ENCODE assay signal across 8 cellular contexts in genomic region chr12:32106153-32106516, GRCh38. TPM values are rescaled to one million over a fixed set of nuclear protein-coding genes. Genes with fewer than 3 reads are reported as not detected.
A peak's percentile ranks its signal among the peaks of the same experiment; 100 is the strongest.
DNase-seq lines count a peak whose midpoint lies in the region; ATAC-seq and FAIRE-seq lines count a peak whose summit lies in the region.

No MANE protein-coding gene starts in this region.

- CTCF ChIA-PET in activated CD4-positive, alpha-beta T cell treated with anti-CD3 and anti-CD28 coated beads for 36 hours (lab: Charles Lee), result interaction anchor here (0.7 to 1.7 kb wide), 3 partner anchors 90 to 453 kb away, joined by 3 to 8 read pairs (median 3); no protein-coding TSS in a partner anchor
- CTCF ChIA-PET in activated CD4-positive, alpha-beta memory T cell treated with anti-CD3 and anti-CD28 coated beads for 36 hours (lab: Charles Lee), result interaction anchor here (0.9 to 1.0 kb wide), 2 partner anchors 9 to 374 kb away, joined by 3 read pairs; no protein-coding TSS in a partner anchor

- peaks cover 20% of the 10 kb centered on the region for H3K4me1 Mint-ChIP-seq in activated CD4-positive, alpha-beta T cell treated with anti-CD3 and anti-CD28 coated beads for 36 hours
- peaks cover 23% of the 10 kb centered on the region for H3K4me1 Mint-ChIP-seq in activated CD4-positive, alpha-beta memory T cell treated with anti-CD3 and anti-CD28 coated beads for 36 hours (ENCODE audit: low read depth)

- ATAC-seq in activated CD4-positive, alpha-beta T cell treated with anti-CD3 and anti-CD28 coated beads for 36 hours, result no peak
- ATAC-seq in left ventricle myocardium superior, result peak; percentile 24
- no peak for ATAC-seq in GM21367 (IDR thresholded peaks at IDR 0.05; ENCODE audit: unreplicated experiment)
- ATAC-seq in GM19452 (IDR thresholded peaks at IDR 0.05; ENCODE audit: unreplicated experiment), result no peak

- H3K9me3 Mint-ChIP-seq in activated CD4-positive, alpha-beta T cell treated with anti-CD3 and anti-CD28 coated beads for 36 hours (ENCODE audit: low read depth), result no peaks in the 10 kb centered on the region
- H3K9me3 Mint-ChIP-seq in activated CD4-positive, alpha-beta memory T cell treated with anti-CD3 and anti-CD28 coated beads for 36 hours, result no peaks in the 10 kb centered on the region

- peaks cover 3% of the 10 kb centered on the region in 2 donors for H3K4me1 ChIP-seq in small intestine (ENCODE audit: control insufficient read depth in 2 of 2, insufficient read depth in 1 of 2, low read depth in 1 of 2, low read length in 1 of 2)

- peak overlapping the region in 1 of 2 donors; percentile 88 for H3K27ac ChIP-seq in small intestine (ENCODE audit: low read depth in 1 of 2, low read length in 1 of 2)

- H3K27me3 Mint-ChIP-seq in activated CD4-positive, alpha-beta T cell treated with anti-CD3 and anti-CD28 coated beads for 36 hours, result peaks cover 2% of the 10 kb centered on the region
- no peaks in the 10 kb centered on the region for H3K27me3 Mint-ChIP-seq in activated CD4-positive, alpha-beta memory T cell treated with anti-CD3 and anti-CD28 coated beads for 36 hours

- H3K36me3 Mint-ChIP-seq in activated CD4-positive, alpha-beta T cell treated with anti-CD3 and anti-CD28 coated beads for 36 hours (ENCODE audit: low read depth), result no peaks in the 10 kb centered on the region
- H3K36me3 Mint-ChIP-seq in activated CD4-positive, alpha-beta memory T cell treated with anti-CD3 and anti-CD28 coated beads for 36 hours, result no peaks in the 10 kb centered on the region

- no peak for FAIRE-seq in small intestine (lab: Jason Lieb, UNC)

- H3K4me3 Mint-ChIP-seq in activated CD4-positive, alpha-beta T cell treated with anti-CD3 and anti-CD28 coated beads for 36 hours, result peak overlapping the region; percentile 83
- H3K4me3 Mint-ChIP-seq in activated CD4-positive, alpha-beta memory T cell treated with anti-CD3 and anti-CD28 coated beads for 36 hours, result peak overlapping the region; percentile 72

- intact Hi-C loops in activated CD4-positive, alpha-beta T cell treated with anti-CD3 and anti-CD28 coated beads for 36 hours (cut with DNase I, micrococcal nuclease), result loop anchor here (1.0 to 5.0 kb wide), 8 partner anchors 28 to 779 kb away; partner anchors contain the start of genes ETFBKMT (in 1 of the 2), RESF1 (in 1 of the 2) and SINHCAF (in 1 of the 2)
- intact Hi-C loops in activated CD4-positive, alpha-beta memory T cell treated with anti-CD3 and anti-CD28 coated beads for 36 hours (cut with micrococcal nuclease), result loop anchor here (2.0 kb wide), 2 partner anchors 145 to 447 kb away; partner anchors contain the start of gene ETFBKMT
- intact Hi-C loops in left ventricle myocardium superior (cut with micrococcal nuclease), result no loop called here

- WGBS in small intestine, 3 donors, result 6 to 11% (median 6%) methylated on average over 23 of the region's 23 CpGs

- H3K9me3 ChIP-seq in small intestine (ENCODE audit: control insufficient read depth, low read depth), result no peaks in the 10 kb centered on the region

- H3K4me3 ChIP-seq in small intestine (ENCODE audit: low read depth in 1 of 2, low read length in 2 of 2), result peak overlapping the region; percentile 69 to 78

- DNase-seq in activated CD4-positive, alpha-beta T cell treated with anti-CD3 and anti-CD28 coated beads for 36 hours, result no peak
- DNase-seq in activated CD4-positive, alpha-beta T cell treated with anti-CD3 and anti-CD28 coated beads, Interleukin-2, amount 50 U/mL, for 1 hour, result no peak
- DNase-seq in activated CD4-positive, alpha-beta memory T cell treated with anti-CD3 and anti-CD28 coated beads for 36 hours, result no peak
- DNase-seq in left ventricle myocardium superior, result no peak
- DNase-seq in small intestine, result no peak
- DNase-seq in A172 (ENCODE audit: low spot score), result no peak

- H3K27me3 ChIP-seq in small intestine (ENCODE audit: control insufficient read depth in 2 of 2, insufficient read depth in 2 of 2, low read length in 2 of 2), result no peaks in the 10 kb centered on the region

- H3K36me3 ChIP-seq in small intestine (ENCODE audit: control insufficient read depth in 2 of 2, insufficient read depth in 2 of 2, low read length in 2 of 2), result no peaks in the 10 kb centered on the region

- POLR2A ChIA-PET in activated CD4-positive, alpha-beta T cell treated with anti-CD3 and anti-CD28 coated beads for 36 hours (lab: Charles Lee), result interaction anchor here (0.6 to 0.7 kb wide), 2 partner anchors 266 to 421 kb away, joined by 4 to 5 read pairs; no protein-coding TSS in a partner anchor
- POLR2A ChIA-PET in activated CD4-positive, alpha-beta memory T cell treated with anti-CD3 and anti-CD28 coated beads for 36 hours (lab: Charles Lee), result interaction anchor here (0.9 to 2.2 kb wide), 3 partner anchors 21 to 423 kb away, joined by 3 to 10 read pairs (median 3); no protein-coding TSS in a partner anchor

- peak overlapping the region; percentile 71 for H3K27ac Mint-ChIP-seq in activated CD4-positive, alpha-beta T cell treated with anti-CD3 and anti-CD28 coated beads for 36 hours
- peak overlapping the region; percentile 44 for H3K27ac Mint-ChIP-seq in activated CD4-positive, alpha-beta memory T cell treated with anti-CD3 and anti-CD28 coated beads for 36 hours

RNA-seq across cellular contexts. Expression of gene BICD1, which starts 0.5 kb away (rescaled TPM):
- total RNA-seq in activated CD4-positive, alpha-beta T cell treated with anti-CD3 and anti-CD28 coated beads for 36 hours, result 10 to 100 TPM; 12.7 to 15.1 TPM
- total RNA-seq in activated CD4-positive, alpha-beta memory T cell treated with anti-CD3 and anti-CD28 coated beads for 36 hours, result 10 to 100 TPM; 10.5 to 10.7 TPM
- 4.5 TPM for total RNA-seq in left ventricle myocardium superior
- 1 to 10 TPM in 2 of 3 donors, under 1 TPM in 1; 0.45 to 7.0 (median 1.6) TPM for polyA plus RNA-seq in small intestine
- total RNA-seq in A172 (2014; rRNA removed; shearing (Covaris generic)), result 6.6 and 10.0 TPM in 2 replicates
